20 cellular contexts compared by ENCODE assay signal in genomic region chr7:68417002-68417401, GRCh38.
"Had no signal": no experiment of that assay in that cellular context is flagged by ENCODE, and none has a peak within 500 bp of the region (broad histone marks: within the 10 kb centered on the region; RNA-seq: fewer than 3 reads in every experiment).

No MANE protein-coding gene starts in this region.

- DNase-seq: stimulated activated CD4-positive, alpha-beta T cell treated with anti-CD3 and anti-CD28 coated beads, Interleukin-2, amount 100 ng/mL, for 48 hours; stimulated activated CD4-positive, alpha-beta T cell treated with anti-CD3 and anti-CD28 coated beads, Interleukin-4, amount 100 ng/mL, for 1 hour; stimulated activated CD4-positive, alpha-beta T cell treated with anti-CD3 and anti-CD28 coated beads, Interleukin-4, amount 100 ng/mL, for 24 hours; stimulated activated CD4-positive, alpha-beta T cell treated with anti-CD3 and anti-CD28 coated beads, Interleukin-4, amount 100 ng/mL, for 4 hours; stimulated activated CD8-positive, alpha-beta memory T cell treated with anti-CD3 and anti-CD28 coated beads, Interleukin-4, amount 100 ng/mL, for 48 hours; stimulated activated naive B cell treated with anti-CD40 and anti-IgM and Interleukin-4, amounts not matched to agents 10 μg/mL and 1 μg/mL and 100 μg/mL, for 72 hours; stimulated activated naive CD4-positive, alpha-beta T cell; stimulated activated naive CD4-positive, alpha-beta T cell treated with Interleukin-2 at 50 U/mL for 16 hours; stimulated activated naive CD8-positive, alpha-beta T cell treated with anti-CD3 and anti-CD28 coated beads, Interleukin-15, amount 100 ng/mL, for 72 hours; stimulated activated naive CD8-positive, alpha-beta T cell treated with anti-CD3 and anti-CD28 coated beads, Interleukin-15, Interleukin-2, amounts not matched to agents 100 U/mL and 50 U/mL, for 24 hours; stomach; substantia nigra; testis; thyroid gland; tibial artery; transverse colon; trophoblast cell; upper lobe of left lung; upper lobe of right lung; uterus had no signal
